ENCODE assay signal across 13 cellular contexts in the genomic region with DNA sequence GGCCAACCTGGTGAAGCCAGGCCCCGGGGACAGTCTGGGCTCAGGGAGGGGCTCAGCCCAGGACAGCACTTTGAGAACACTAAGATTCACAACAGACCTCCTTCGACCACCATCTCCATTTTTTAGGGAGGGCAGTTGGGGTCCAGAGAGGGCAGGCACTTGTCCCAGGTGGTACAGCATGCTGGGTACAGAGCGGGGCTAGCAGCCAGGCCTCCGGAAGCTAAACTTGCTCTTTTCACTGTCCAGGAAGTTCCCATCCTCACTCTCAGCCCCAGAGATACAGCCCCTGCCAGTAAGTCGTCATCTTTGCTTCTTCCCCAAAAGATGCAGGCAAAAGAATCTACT. TPM values are rescaled to one million over a fixed set of nuclear protein-coding genes. Genes with fewer than 3 reads are reported as not detected.
A peak's percentile ranks its signal among the peaks of the same experiment; 100 is the strongest.
DNase-seq lines count a peak whose midpoint lies in the region; ATAC-seq, FAIRE-seq and TF ChIP-seq lines count a peak whose summit lies in the region.
"Had no signal": no experiment of that assay in that cellular context is flagged by ENCODE, and none has a peak within 500 bp of the region (broad histone marks: within the 10 kb centered on the region; RNA-seq: fewer than 3 reads in every experiment).

No MANE protein-coding gene starts in this region.

- H3K9me3 ChIP-seq in heart right ventricle: no peaks in the 10 kb centered on the region
- H3K9me3 ChIP-seq in thyroid gland: no peaks in the 10 kb centered on the region
- no peaks in the 10 kb centered on the region for H3K9me3 ChIP-seq in CD8-positive, alpha-beta T cell (ENCODE audit: low read length)
- H3K9me3 ChIP-seq: mucosa of descending colon had no signal

- H3K27ac Mint-ChIP-seq in nephron: peak overlapping the region; percentile 98 to 100 (median 99)
- H3K27ac Mint-ChIP-seq in CD8-positive, alpha-beta T cell: no peak overlapping the region
- H3K27ac Mint-ChIP-seq in activated naive CD8-positive, alpha-beta T cell treated with anti-CD3 and anti-CD28 coated beads for 36 hours: no peak overlapping the region
- H3K27ac Mint-ChIP-seq: activated CD4-positive, alpha-beta memory T cell treated with anti-CD3 and anti-CD28 coated beads for 36 hours had no signal

- intact Hi-C loops in heart right ventricle (cut with DNase I) (no loop called here), thyroid gland (cut with DNase I) (no loop called here)
- intact Hi-C loops in CD8-positive, alpha-beta T cell (cut with DNase I, micrococcal nuclease): no loop called here

- H3K27me3 Mint-ChIP-seq in nephron (ENCODE audit: low read depth): no peaks in the 10 kb centered on the region
- peaks cover 22% of the 10 kb centered on the region for H3K27me3 Mint-ChIP-seq in CD8-positive, alpha-beta T cell (ENCODE audit: low read depth)
- H3K27me3 Mint-ChIP-seq in activated naive CD8-positive, alpha-beta T cell treated with anti-CD3 and anti-CD28 coated beads for 36 hours: peaks cover 16% of the 10 kb centered on the region

- H3K4me3 Mint-ChIP-seq in nephron: peak overlapping the region in 2 of 3 experiments; percentile 19 to 44
- no peak overlapping the region for H3K4me3 Mint-ChIP-seq in CD8-positive, alpha-beta T cell
- no peak overlapping the region for H3K4me3 Mint-ChIP-seq in activated naive CD8-positive, alpha-beta T cell treated with anti-CD3 and anti-CD28 coated beads for 36 hours
- H3K4me3 Mint-ChIP-seq: activated CD4-positive, alpha-beta memory T cell treated with anti-CD3 and anti-CD28 coated beads for 36 hours had no signal

- ATAC-seq in heart right ventricle (peak in 5 of 8 donors; percentile 4 to 20 (median 6)), HG03442 (IDR thresholded peaks at IDR 0.05; ENCODE audit: unreplicated experiment) (no peak)
- no peak for ATAC-seq in CD8-positive, alpha-beta T cell

- WGBS in adipose tissue, 3 donors: 52 to 77% (median 57%) methylated on average over 5 of the region's 5 CpGs
- 52 to 57% methylated on average over 5 of the region's 5 CpGs for WGBS in heart right ventricle, 2 donors
- 64 to 72% methylated on average over 3 to 5 of the region's 5 CpGs for WGBS in thyroid gland, 2 donors

- DNase-seq in heart right ventricle (no peak), thyroid gland (no peak), GM12891 (ENCODE audit: insufficient read length, low spot score) (no peak)
- DNase-seq in CD8-positive, alpha-beta T cell: no peak
- no peak for DNase-seq in activated naive CD8-positive, alpha-beta T cell treated with anti-CD3 and anti-CD28 coated beads for 36 hours
- DNase-seq: activated CD4-positive, alpha-beta memory T cell treated with anti-CD3 and anti-CD28 coated beads for 36 hours; activated naive CD4-positive, alpha-beta T cell treated with anti-CD3 and anti-CD28 coated beads, Interleukin-2, amount 50 U/mL, for 16 hours; NCI-H345 had no signal

- H3K36me3 ChIP-seq in heart right ventricle (no peaks in the 10 kb centered on the region), thyroid gland (no peaks in the 10 kb centered on the region)
- H3K36me3 ChIP-seq in CD8-positive, alpha-beta T cell (ENCODE audit: insufficient read depth, low read length): no peaks in the 10 kb centered on the region

- CTCF ChIA-PET in CD8-positive, alpha-beta T cell (lab: Charles Lee): interaction anchor here (0.5 to 1.0 kb wide), 3 partner anchors 23 to 157 kb away, joined by 3 to 4 read pairs (median 3); no protein-coding TSS in a partner anchor

- no peak overlapping the region for H3K4me3 ChIP-seq in heart right ventricle
- no peak overlapping the region for H3K4me3 ChIP-seq in thyroid gland (replicated peaks in 1 of 3)
- H3K4me3 ChIP-seq in CD8-positive, alpha-beta T cell (ENCODE audit: low read depth, low read length): no peak overlapping the region
- H3K4me3 ChIP-seq: mucosa of descending colon had no signal

- POLR2A ChIA-PET in CD8-positive, alpha-beta T cell (lab: Charles Lee): interaction anchor here (1.1 kb wide), 1 partner anchor 44 kb away, joined by 3 read pairs; no protein-coding TSS in a partner anchor

- H3K4me1 ChIP-seq in heart right ventricle (peaks cover 12 to 50% (median 37%) of the 10 kb centered on the region in 9 donors), thyroid gland (peaks cover 3 to 39% of the 10 kb centered on the region in 2 donors)
- H3K4me1 ChIP-seq in CD8-positive, alpha-beta T cell (ENCODE audit: insufficient read depth, low read length): no peaks in the 10 kb centered on the region

- H3K9me3 Mint-ChIP-seq in nephron: peaks cover 3% of the 10 kb centered on the region
- no peaks in the 10 kb centered on the region for H3K9me3 Mint-ChIP-seq in CD8-positive, alpha-beta T cell
- H3K9me3 Mint-ChIP-seq in activated naive CD8-positive, alpha-beta T cell treated with anti-CD3 and anti-CD28 coated beads for 36 hours: no peaks in the 10 kb centered on the region
- H3K9me3 Mint-ChIP-seq: activated CD4-positive, alpha-beta memory T cell treated with anti-CD3 and anti-CD28 coated beads for 36 hours had no signal

- peaks cover 74% of the 10 kb centered on the region for H3K4me1 Mint-ChIP-seq in nephron
- H3K4me1 Mint-ChIP-seq in CD8-positive, alpha-beta T cell (ENCODE audit: low read depth): no peaks in the 10 kb centered on the region
- no peaks in the 10 kb centered on the region for H3K4me1 Mint-ChIP-seq in activated naive CD8-positive, alpha-beta T cell treated with anti-CD3 and anti-CD28 coated beads for 36 hours

- H3K27ac ChIP-seq in adipose tissue (ENCODE audit: low read depth, low read length) (peak overlapping the region; percentile 61), heart right ventricle (peak overlapping the region; percentile 78 to 89 (median 86)), thyroid gland (peak overlapping the region; percentile 59 to 84 (median 71))
- no peak overlapping the region for H3K27ac ChIP-seq in CD8-positive, alpha-beta T cell (ENCODE audit: low read depth, low read length)

- TF ChIP-seq CTCF in heart right ventricle (IDR thresholded peaks at IDR 0.05): no peak
- no peak for TF ChIP-seq CTCF in nephron (IDR thresholded peaks at IDR 0.05; ENCODE audit: unreplicated experiment in 3 of 3)
- TF ChIP-seq CTCF in thyroid gland (IDR thresholded peaks at IDR 0.05): no peak
- TF ChIP-seq CTCF in CD8-positive, alpha-beta T cell (IDR thresholded peaks at IDR 0.05): no peak

- no peak for TF ChIP-seq POLR2A in thyroid gland (IDR thresholded peaks at IDR 0.05)
- no peak for TF ChIP-seq POLR2A in GM12891 (IDR thresholded peaks at IDR 0.05; ENCODE audit: low read depth, low read length)

- H3K36me3 Mint-ChIP-seq in nephron (ENCODE audit: low read depth): peaks cover 5% of the 10 kb centered on the region
- H3K36me3 Mint-ChIP-seq in CD8-positive, alpha-beta T cell: no peaks in the 10 kb centered on the region
- H3K36me3 Mint-ChIP-seq in activated naive CD8-positive, alpha-beta T cell treated with anti-CD3 and anti-CD28 coated beads for 36 hours: no peaks in the 10 kb centered on the region
- H3K36me3 Mint-ChIP-seq: activated CD4-positive, alpha-beta memory T cell treated with anti-CD3 and anti-CD28 coated beads for 36 hours had no signal

- H3K27me3 ChIP-seq in heart right ventricle (no peaks in the 10 kb centered on the region), thyroid gland (no peaks in the 10 kb centered on the region)
- no peaks in the 10 kb centered on the region for H3K27me3 ChIP-seq in CD8-positive, alpha-beta T cell (ENCODE audit: insufficient read depth, low read length)

- FAIRE-seq in GM12891 (lab: Jason Lieb, UNC): no peak

TF ChIP-seq in GM12891, 5 proteins besides CTCF, POLR2A, EP300 and RAD21:
- TF ChIP-seq POLR2AphosphoS5 (IDR thresholded peaks at IDR 0.05; ENCODE audit: low read depth, low read length): no peak
- no peak for TF ChIP-seq SPI1 (IDR thresholded peaks at IDR 0.05; ENCODE audit: low read depth, low read length)
- TF ChIP-seq TAF1 (IDR thresholded peaks at IDR 0.05; ENCODE audit: low read depth, low read length): no peak
- no peak for TF ChIP-seq POU2F2 (IDR thresholded peaks at IDR 0.05; ENCODE audit: low read depth, low read length)
- no peak for TF ChIP-seq PAX5 (IDR thresholded peaks at IDR 0.05; ENCODE audit: insufficient read depth, low read length, severe bottlenecking)

RNA-seq across cellular contexts. Expression of a gene that starts 6.6 kb away (rescaled TPM):
- polyA plus RNA-seq in adipose tissue (10 to 100 TPM in 2 of 3 donors, 1 to 10 TPM in 1; 4.0 to 44.5 (median 16.4) TPM), heart right ventricle (1 to 10 TPM; 8.2 to 9.7 TPM)
- total RNA-seq in heart right ventricle (10 to 100 TPM in 3 of 10 donors, 1 to 10 TPM in 7; 3.7 to 11.1 (median 6.6) TPM), thyroid gland (10 to 100 TPM in 3 of 4 donors, 1 to 10 TPM in 1; 6.5 to 27.7 (median 15.2) TPM)
- not detected for total RNA-seq in CD8-positive, alpha-beta T cell
- not detected for total RNA-seq in activated naive CD8-positive, alpha-beta T cell treated with anti-CD3 and anti-CD28 coated beads for 36 hours
- 0.12 TPM for polyA plus RNA-seq in GM12891 (2012; ENCODE audit: low read depth, missing spikeins)
- total RNA-seq: T-helper 2 cell treated with Interferon-gamma antibody and Interleukin-4, amounts not matched to agents 100 ng/mL and 5 ng/mL, for 36 hours had no signal

RNA-seq across cellular contexts. Expression of a gene that starts 26.2 kb away (rescaled TPM):
- polyA plus RNA-seq in adipose tissue (10 to 100 TPM in 1 of 3 donors, 1 to 10 TPM in 2; 3.0 to 14.8 (median 5.2) TPM), heart right ventricle (1 to 10 TPM; 3.3 to 4.9 TPM)
- total RNA-seq in heart right ventricle (1 to 10 TPM in 5 of 10 donors, under 1 TPM in 5; 0.39 to 1.8 (median 1.2) TPM), thyroid gland (1 to 10 TPM in 3 of 4 donors, under 1 TPM in 1; 0.67 to 3.3 (median 1.9) TPM)
- total RNA-seq in CD8-positive, alpha-beta T cell: under 1 TPM; 0.08 to 0.31 TPM
- 1 to 10 TPM in 1 of 2 experiments, under 1 TPM in 1; 0.58 to 1.0 TPM for total RNA-seq in activated naive CD8-positive, alpha-beta T cell treated with anti-CD3 and anti-CD28 coated beads for 36 hours
- polyA plus RNA-seq in GM12891 (2012; ENCODE audit: low read depth, missing spikeins): 1.4 TPM
- total RNA-seq: T-helper 2 cell treated with Interferon-gamma antibody and Interleukin-4, amounts not matched to agents 100 ng/mL and 5 ng/mL, for 36 hours had no signal

RNA-seq across cellular contexts. Expression of a gene that starts 32.6 kb away (rescaled TPM):
- polyA plus RNA-seq in adipose tissue (100 to 1,000 TPM in 1 of 3 donors, 10 to 100 TPM in 2; 32.5 to 267 (median 64.1) TPM), heart right ventricle (100 to 1,000 TPM; 119 to 217 TPM)
- total RNA-seq in heart right ventricle (100 to 1,000 TPM in 1 of 10 donors, 10 to 100 TPM in 9; 54.9 to 119 (median 71.1) TPM), thyroid gland (10 to 100 TPM; 25.2 to 37.6 (median 31.2) TPM)
- 10 to 100 TPM; 11.5 to 14.9 TPM for total RNA-seq in CD8-positive, alpha-beta T cell
- total RNA-seq in activated naive CD8-positive, alpha-beta T cell treated with anti-CD3 and anti-CD28 coated beads for 36 hours: 1 to 10 TPM; 5.7 to 6.4 TPM
- polyA plus RNA-seq in GM12891 (2012; ENCODE audit: low read depth, missing spikeins): 4.0 TPM

RNA-seq across cellular contexts. Expression of a gene that starts 43.4 kb away (rescaled TPM):
- polyA plus RNA-seq in adipose tissue (over 10,000 TPM in 1 of 3 donors, 1,000 to 10,000 TPM in 2; 2,935 to 16,025 (median 7,473) TPM), heart right ventricle (1,000 to 10,000 TPM; 1,346 to 5,199 TPM)
- total RNA-seq in heart right ventricle (1,000 to 10,000 TPM; 2,008 to 4,360 (median 2,962) TPM), thyroid gland (1,000 to 10,000 TPM; 2,377 to 4,120 (median 2,918) TPM)
- total RNA-seq in CD8-positive, alpha-beta T cell: 1,000 to 10,000 TPM; 2,788 to 2,859 TPM
- 100 to 1,000 TPM; 821 to 824 TPM for total RNA-seq in activated naive CD8-positive, alpha-beta T cell treated with anti-CD3 and anti-CD28 coated beads for 36 hours
- 1,402 TPM for polyA plus RNA-seq in GM12891 (2012; ENCODE audit: low read depth, missing spikeins)

Comparison
In these comparisons a context has a peak if more than half of its experiments do, and no peak if none do; other contexts are left out.
1. ATAC-seq: peak in heart right ventricle (5 of 8); none in CD8-positive, alpha-beta T cell (single experiment) and HG03442 (single experiment).
2. H3K27ac Mint-ChIP-seq: peak in nephron (3 of 3); none in CD8-positive, alpha-beta T cell (single experiment) and activated naive CD8-positive, alpha-beta T cell treated with anti-CD3 and anti-CD28 coated beads for 36 hours (single experiment).
3. H3K4me3 Mint-ChIP-seq: peak in nephron (2 of 3); none in CD8-positive, alpha-beta T cell (single experiment) and activated naive CD8-positive, alpha-beta T cell treated with anti-CD3 and anti-CD28 coated beads for 36 hours (single experiment).